ENCODE assay signal across 18 cellular contexts in the genomic region with DNA sequence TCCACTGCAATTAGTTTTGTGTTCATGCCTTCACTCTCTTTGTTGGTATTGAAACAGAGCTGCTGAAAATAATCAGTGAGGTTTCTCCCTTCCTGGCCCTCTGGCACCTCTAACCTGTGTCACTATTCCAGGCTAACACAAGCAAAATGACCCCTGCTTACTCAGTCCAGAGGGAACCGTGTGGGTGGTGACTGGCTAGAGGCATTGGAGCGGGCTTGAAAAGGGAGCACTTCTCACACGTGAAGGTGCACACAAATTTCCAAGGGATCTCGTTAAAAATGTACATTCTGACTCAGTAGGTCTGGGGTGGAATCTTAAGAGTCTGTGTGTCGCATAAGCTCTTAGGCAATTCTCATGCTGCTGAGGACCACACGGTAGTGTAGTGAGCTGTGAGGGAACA. TPM values are rescaled to one million over a fixed set of nuclear protein-coding genes. Genes with fewer than 3 reads are reported as not detected.
"Had no signal": no experiment of that assay in that cellular context is flagged by ENCODE, and none has a peak within 500 bp of the region (broad histone marks: within the 10 kb centered on the region; RNA-seq: fewer than 3 reads in every experiment).

No MANE protein-coding gene starts in this region.

- DNase-seq: effector memory CD4-positive, alpha-beta T cell; esophagus squamous epithelium; foreskin fibroblast; kidney; left cardiac atrium; left ventricle myocardium superior; mesendoderm; naive B cell; small intestine; stimulated activated CD4-positive, alpha-beta T cell treated with anti-CD3 and anti-CD28 coated beads, Interleukin-12 subunit alpha, Interleukin-12 subunit beta, amount 100 ng/mL, for 4 hours; stimulated activated naive CD4-positive, alpha-beta T cell treated with Interleukin-2 at 50 U/mL for 16 hours; upper lobe of left lung; uterus had no signal

- H3K36me3 ChIP-seq: esophagus squamous epithelium, gastroesophageal sphincter, right atrium auricular region, upper lobe of left lung, uterus had no signal

- H3K4me3 ChIP-seq: esophagus squamous epithelium, gastroesophageal sphincter, hepatocyte, lung, right atrium auricular region, upper lobe of left lung, uterus had no signal

- ATAC-seq: gastroesophageal sphincter, left cardiac atrium, left ventricle myocardium superior had no signal

- H2AFZ ChIP-seq: hepatocyte had no signal

- H3K79me2 ChIP-seq: hepatocyte had no signal

- H3K27ac ChIP-seq: esophagus squamous epithelium, gastroesophageal sphincter, hepatocyte, right atrium auricular region, upper lobe of left lung, uterus had no signal

- H3K9me3 ChIP-seq: esophagus squamous epithelium, gastroesophageal sphincter, right atrium auricular region, upper lobe of left lung, uterus had no signal

- H3K27ac Mint-ChIP-seq: naive B cell had no signal

RNA-seq across cellular contexts. Expression of a gene that starts 1.3 kb away (rescaled TPM):
- total RNA-seq: epithelial cell of proximal tubule had no signal
